1 cellular context compared by ENCODE assay signal in genomic region chr4:143359794-143360193, GRCh38.
TF ChIP-seq lines count a peak whose summit lies in the region.

No MANE protein-coding gene starts in this region.

TF ChIP-seq in HepG2, 621 proteins besides CTCF, POLR2A, EP300 and RAD21:
- TF ChIP-seq AHDC1 (CRISPR knock-in tag; IDR thresholded peaks at IDR 0.05; ENCODE audit: borderline replicate concordance) (no peak), CREB3 (CRISPR knock-in tag; IDR thresholded peaks at IDR 0.05) (no peak), ZNF629 (CRISPR knock-in tag; conservative IDR thresholded peaks at IDR 0.05) (no peak), ZIK1 (CRISPR knock-in tag; IDR thresholded peaks at IDR 0.05; ENCODE audit: borderline replicate concordance, low read depth) (no peak), ZNF547 (CRISPR knock-in tag; IDR thresholded peaks at IDR 0.05) (no peak), KLF6 (CRISPR knock-in tag; IDR thresholded peaks at IDR 0.05) (no peak), CERS6 (CRISPR knock-in tag; IDR thresholded peaks at IDR 0.05) (no peak), ZNF687 (CRISPR knock-in tag; IDR thresholded peaks at IDR 0.05) (no peak), HMGXB3 (CRISPR knock-in tag; IDR thresholded peaks at IDR 0.05; ENCODE audit: borderline replicate concordance) (no peak), HDAC1 (CRISPR knock-in tag; IDR thresholded peaks at IDR 0.05) (no peak), ZNF770 (CRISPR knock-in tag; IDR thresholded peaks at IDR 0.05) (no peak), RARA (CRISPR knock-in tag; IDR thresholded peaks at IDR 0.05) (no peak), ZFP91 (CRISPR knock-in tag; IDR thresholded peaks at IDR 0.05; ENCODE audit: borderline replicate concordance) (no peak), ZNF296 (CRISPR knock-in tag; conservative IDR thresholded peaks at IDR 0.05) (no peak), JUND (CRISPR knock-in tag; IDR thresholded peaks at IDR 0.05) (no peak)
